ENCODE assay signal across 11 cellular contexts in genomic region chr6:3390698-3391097, GRCh38.
DNase-seq lines count a peak whose midpoint lies in the region; ATAC-seq, FAIRE-seq and TF ChIP-seq lines count a peak whose summit lies in the region.
"Had no signal": no experiment of that assay in that cellular context is flagged by ENCODE, and none has a peak within 500 bp of the region (broad histone marks: within the 10 kb centered on the region; RNA-seq: fewer than 3 reads in every experiment).

No MANE protein-coding gene starts in this region.

- ATAC-seq in T-helper 17 cell (no peak), HG02938 (IDR thresholded peaks at IDR 0.05; ENCODE audit: unreplicated experiment) (no peak)
- ATAC-seq: stimulated activated effector memory CD8-positive, alpha-beta T cell treated with anti-CD3 and anti-CD28 coated beads, Interleukin-12 subunit alpha, Interleukin-12 subunit beta, amount 100 ng/mL, for 72 hours had no signal

- CTCF ChIA-PET in activated naive CD4-positive, alpha-beta T cell treated with anti-CD3 and anti-CD28 coated beads, Interleukin-2, amount 10 ng/mL, durations not matched to agents 7 days and 5 days (lab: Charles Lee) = no interaction called here

- H3K27ac Mint-ChIP-seq in T-helper 17 cell (peak overlapping the region; percentile 21), osteocyte (ENCODE audit: unreplicated experiment) (peak overlapping the region; percentile 79)
- H3K27ac Mint-ChIP-seq in activated naive CD4-positive, alpha-beta T cell treated with anti-CD3 and anti-CD28 coated beads, Interleukin-2, amount 10 ng/mL, durations not matched to agents 7 days and 5 days = no peak overlapping the region
- H3K27ac Mint-ChIP-seq: stimulated activated effector memory CD8-positive, alpha-beta T cell treated with anti-CD3 and anti-CD28 coated beads, Interleukin-12 subunit alpha, Interleukin-12 subunit beta, amount 100 ng/mL, for 72 hours had no signal

- H3K36me3 Mint-ChIP-seq in T-helper 17 cell (ENCODE audit: low read depth) (no peaks in the 10 kb centered on the region), osteocyte (ENCODE audit: unreplicated experiment) (peaks cover 3% of the 10 kb centered on the region)
- no peaks in the 10 kb centered on the region for H3K36me3 Mint-ChIP-seq in activated naive CD4-positive, alpha-beta T cell treated with anti-CD3 and anti-CD28 coated beads, Interleukin-2, amount 10 ng/mL, durations not matched to agents 7 days and 5 days
- H3K36me3 Mint-ChIP-seq: stimulated activated effector memory CD8-positive, alpha-beta T cell treated with anti-CD3 and anti-CD28 coated beads, Interleukin-12 subunit alpha, Interleukin-12 subunit beta, amount 100 ng/mL, for 72 hours had no signal

- DNase-seq in AG09319 (ENCODE audit: extremely low read depth, low read depth) = peak; percentile 84
- DNase-seq in T-helper 17 cell = no peak
- DNase-seq in foreskin fibroblast = peak; percentile 41 to 74
- no peak for DNase-seq in osteocyte (ENCODE audit: extremely low spot score, unreplicated experiment)
- DNase-seq in GM12892 (ENCODE audit: insufficient read length) = no peak
- no peak for DNase-seq in HuH-7 (ENCODE audit: low spot score)
- no peak for DNase-seq in activated naive CD4-positive, alpha-beta T cell treated with anti-CD3 and anti-CD28 coated beads, Interleukin-2, amount 10 ng/mL, durations not matched to agents 7 days and 5 days
- DNase-seq: MM.1S, SIG-M5 had no signal

- H3K9me3 ChIP-seq in T-helper 17 cell (ENCODE audit: control insufficient read depth, low read length, poor library complexity, severe bottlenecking) = no peaks in the 10 kb centered on the region

- no peak overlapping the region for H3K4me3 ChIP-seq in foreskin fibroblast (ENCODE audit: low read depth in 1 of 2, low read length in 2 of 2)

- TF ChIP-seq POLR2A in GM12892 (IDR thresholded peaks at IDR 0.05; ENCODE audit: low read depth, low read length) = no peak

- H3K27me3 Mint-ChIP-seq in T-helper 17 cell (peaks cover 13% of the 10 kb centered on the region), osteocyte (ENCODE audit: unreplicated experiment) (no peaks in the 10 kb centered on the region)
- H3K27me3 Mint-ChIP-seq in activated naive CD4-positive, alpha-beta T cell treated with anti-CD3 and anti-CD28 coated beads, Interleukin-2, amount 10 ng/mL, durations not matched to agents 7 days and 5 days = no peaks in the 10 kb centered on the region

- H3K4me3 Mint-ChIP-seq in T-helper 17 cell = no peak overlapping the region
- H3K4me3 Mint-ChIP-seq in osteocyte (ENCODE audit: unreplicated experiment) = no peak overlapping the region
- H3K4me3 Mint-ChIP-seq in activated naive CD4-positive, alpha-beta T cell treated with anti-CD3 and anti-CD28 coated beads, Interleukin-2, amount 10 ng/mL, durations not matched to agents 7 days and 5 days = no peak overlapping the region
- H3K4me3 Mint-ChIP-seq: stimulated activated effector memory CD8-positive, alpha-beta T cell treated with anti-CD3 and anti-CD28 coated beads, Interleukin-12 subunit alpha, Interleukin-12 subunit beta, amount 100 ng/mL, for 72 hours had no signal

- no peak for FAIRE-seq in GM12892 (lab: Jason Lieb, UNC)

- H3K4me1 Mint-ChIP-seq in T-helper 17 cell = peaks cover 4% of the 10 kb centered on the region
- peaks cover 9% of the 10 kb centered on the region for H3K4me1 Mint-ChIP-seq in osteocyte (ENCODE audit: unreplicated experiment)
- no peaks in the 10 kb centered on the region for H3K4me1 Mint-ChIP-seq in activated naive CD4-positive, alpha-beta T cell treated with anti-CD3 and anti-CD28 coated beads, Interleukin-2, amount 10 ng/mL, durations not matched to agents 7 days and 5 days
- H3K4me1 Mint-ChIP-seq: stimulated activated effector memory CD8-positive, alpha-beta T cell treated with anti-CD3 and anti-CD28 coated beads, Interleukin-12 subunit alpha, Interleukin-12 subunit beta, amount 100 ng/mL, for 72 hours had no signal

- no peaks in the 10 kb centered on the region for H3K9me3 Mint-ChIP-seq in osteocyte (ENCODE audit: unreplicated experiment)
- H3K9me3 Mint-ChIP-seq in activated naive CD4-positive, alpha-beta T cell treated with anti-CD3 and anti-CD28 coated beads, Interleukin-2, amount 10 ng/mL, durations not matched to agents 7 days and 5 days = no peaks in the 10 kb centered on the region
- H3K9me3 Mint-ChIP-seq: stimulated activated effector memory CD8-positive, alpha-beta T cell treated with anti-CD3 and anti-CD28 coated beads, Interleukin-12 subunit alpha, Interleukin-12 subunit beta, amount 100 ng/mL, for 72 hours had no signal

- TF ChIP-seq CTCF in AG09319 (IDR thresholded peaks at IDR 0.05; ENCODE audit: low read depth, low read length) (no peak), foreskin fibroblast (IDR thresholded peaks at IDR 0.05; ENCODE audit: low read depth, low read length) (no peak), osteocyte (IDR thresholded peaks at IDR 0.05) (no peak)

Comparison
In these comparisons a context has a peak if more than half of its experiments do, and no peak if none do; other contexts are left out.
1. DNase-seq: peak in AG09319 (single experiment) and foreskin fibroblast (2 of 2); none in T-helper 17 cell (0 of 3), osteocyte (single experiment), GM12892 (single experiment), HuH-7 (single experiment) and activated naive CD4-positive, alpha-beta T cell treated with anti-CD3 and anti-CD28 coated beads, Interleukin-2, amount 10 ng/mL, durations not matched to agents 7 days and 5 days (single experiment).